Comparison of ENCODE assay signal across 14 cellular contexts in the genomic region with DNA sequence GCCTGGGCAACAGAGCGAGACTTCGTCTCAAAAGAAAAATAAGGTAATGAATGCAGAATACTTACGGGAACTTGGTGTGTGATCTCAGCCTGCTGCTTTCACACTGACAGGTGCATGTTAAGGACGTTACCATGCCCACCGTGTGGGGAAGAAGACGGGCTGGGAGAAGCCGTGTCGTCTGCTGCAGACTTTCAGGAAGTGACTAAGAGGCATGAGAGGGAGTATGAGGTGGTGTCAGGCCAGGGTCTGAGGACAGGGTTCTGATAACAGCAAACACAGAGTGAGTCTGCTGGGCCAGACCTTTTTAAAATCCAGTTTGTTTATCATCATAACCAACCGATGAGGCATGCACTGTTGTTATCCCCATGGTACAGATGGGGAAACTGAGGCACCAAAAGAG. TPM values are rescaled to one million over a fixed set of nuclear protein-coding genes. Genes with fewer than 3 reads are reported as not detected.
A peak's percentile ranks its signal among the peaks of the same experiment; 100 is the strongest.
DNase-seq lines count a peak whose midpoint lies in the region; ATAC-seq, FAIRE-seq and TF ChIP-seq lines count a peak whose summit lies in the region.
"Had no signal": no experiment of that assay in that cellular context is flagged by ENCODE, and none has a peak within 500 bp of the region (broad histone marks: within the 10 kb centered on the region; RNA-seq: fewer than 3 reads in every experiment).

No MANE protein-coding gene starts in this region.

- TF ChIP-seq EP300 in HepG2 (IDR thresholded peaks at IDR 0.05; ENCODE audit: low read depth in 2 of 2, low read length in 2 of 2) (no peak), HepG2 (CRISPR knock-in tag; IDR thresholded peaks at IDR 0.05; ENCODE audit: borderline replicate concordance) (no peak)

- H3K9me3 ChIP-seq in HepG2 (ENCODE audit: low read length) = no peaks in the 10 kb centered on the region
- H3K9me3 ChIP-seq: prostate gland, suprapubic skin had no signal

- DNase-seq in EL = peak; percentile 11
- peak; percentile 11 for DNase-seq in LHCN-M2 (ENCODE audit: low read depth)
- DNase-seq in HepG2 (ENCODE audit: low spot score) = no peak
- no peak for DNase-seq in NCI-H2107 (lab: John Stamatoyannopoulos, UW)
- no peak for DNase-seq in glutamatergic neuron
- DNase-seq in NCI-H446 (lab: John Stamatoyannopoulos, UW) = no peak
- DNase-seq in RPMI8226 = no peak
- DNase-seq: NCI-H345, Right ventricle myocardium superior had no signal

- peak; percentile 78 for ATAC-seq in activated T-helper 17 cell treated with anti-CD3 and anti-CD28 coated beads, Interleukin-2, amount 50 U/mL, for 72 hours (replicated peaks)
- ATAC-seq in HepG2 = peak; percentile 9; the same call in 2 of the 3 replicates

- POLR2A ChIA-PET in HepG2 (lab: Yijun Ruan, JAX) = interaction anchor here (2.3 kb wide), 1 partner anchor 20 kb away, joined by 13 read pairs; no protein-coding TSS in a partner anchor

- intact Hi-C loops in HepG2 (cut with micrococcal nuclease; ENCODE audit: unreplicated experiment) = no loop called here

- FAIRE-seq in HepG2 (lab: Jason Lieb, UNC) = no peak

- no peaks in the 10 kb centered on the region for H3K27me3 ChIP-seq in HepG2 (ENCODE audit: control insufficient read depth in 1 of 2, insufficient read depth in 2 of 2, low read length in 2 of 2)
- H3K27me3 ChIP-seq: suprapubic skin had no signal

- CTCF ChIA-PET in HepG2 (lab: Yijun Ruan, JAX; ENCODE audit: low intra/inter-chr PET ratio, low total read pairs) = no interaction called here

- peaks cover 32% of the 10 kb centered on the region for H3K36me3 Mint-ChIP-seq in activated T-helper 17 cell treated with anti-CD3 and anti-CD28 coated beads, Interleukin-2, amount 50 U/mL, for 72 hours (ENCODE audit: low read depth)
- peaks cover 5% of the 10 kb centered on the region for H3K36me3 Mint-ChIP-seq in glutamatergic neuron (ENCODE audit: unreplicated experiment)

- TF ChIP-seq RAD21 in HepG2 (CRISPR knock-in tag; IDR thresholded peaks at IDR 0.05) = no peak

- peak overlapping the region; percentile 33 for H3K27ac Mint-ChIP-seq in activated T-helper 17 cell treated with anti-CD3 and anti-CD28 coated beads, Interleukin-2, amount 50 U/mL, for 72 hours
- H3K27ac Mint-ChIP-seq in glutamatergic neuron (ENCODE audit: unreplicated experiment) = no peak overlapping the region

- H3K4me3 Mint-ChIP-seq in activated T-helper 17 cell treated with anti-CD3 and anti-CD28 coated beads, Interleukin-2, amount 50 U/mL, for 72 hours = no peak overlapping the region
- H3K4me3 Mint-ChIP-seq in glutamatergic neuron (ENCODE audit: unreplicated experiment) = no peak overlapping the region

- peaks cover 7 to 17% of the 10 kb centered on the region in 2 experiments; a peak in 4 of 5 replicates for H3K36me3 ChIP-seq in HepG2 (replicated peaks in 1 of 2; ENCODE audit: control insufficient read depth in 1 of 2, insufficient read depth in 2 of 2, low read length in 2 of 2)

- TF ChIP-seq CTCF in HepG2 (CRISPR knock-in tag; IDR thresholded peaks at IDR 0.05) (no peak), glutamatergic neuron (IDR thresholded peaks at IDR 0.05; ENCODE audit: partially characterized antibody, unreplicated experiment) (no peak)

- H3K4me1 Mint-ChIP-seq in activated T-helper 17 cell treated with anti-CD3 and anti-CD28 coated beads, Interleukin-2, amount 50 U/mL, for 72 hours = peaks cover 13% of the 10 kb centered on the region
- no peaks in the 10 kb centered on the region for H3K4me1 Mint-ChIP-seq in glutamatergic neuron (ENCODE audit: low read depth, unreplicated experiment)

- TF ChIP-seq POLR2A in HepG2 (IDR thresholded peaks at IDR 0.05; ENCODE audit: insufficient read depth in 1 of 2, low read depth in 2 of 2, low read length in 2 of 2) = no peak

- H3K9me3 Mint-ChIP-seq in activated T-helper 17 cell treated with anti-CD3 and anti-CD28 coated beads, Interleukin-2, amount 50 U/mL, for 72 hours = no peaks in the 10 kb centered on the region
- H3K9me3 Mint-ChIP-seq in glutamatergic neuron (ENCODE audit: unreplicated experiment) = peaks cover 9% of the 10 kb centered on the region

- peaks cover 7% of the 10 kb centered on the region for H3K4me1 ChIP-seq in HepG2 (ENCODE audit: insufficient read depth, low read length)
- H3K4me1 ChIP-seq: prostate gland, suprapubic skin had no signal

- no TSS peak for BruUV-seq in HepG2 (replicated peaks; lab: Mats Ljungman, UMichigan)

- no peaks in the 10 kb centered on the region for H4K20me1 ChIP-seq in HepG2 (ENCODE audit: insufficient read depth, low read length)

- H3K27ac ChIP-seq in HepG2 (ENCODE audit: extremely low read length, insufficient read depth, low read length) = no peak overlapping the region
- H3K27ac ChIP-seq: prostate gland, suprapubic skin had no signal

- H3K27me3 Mint-ChIP-seq in activated T-helper 17 cell treated with anti-CD3 and anti-CD28 coated beads, Interleukin-2, amount 50 U/mL, for 72 hours = peaks cover 4% of the 10 kb centered on the region
- peaks cover 4% of the 10 kb centered on the region for H3K27me3 Mint-ChIP-seq in glutamatergic neuron (ENCODE audit: unreplicated experiment)

- in situ Hi-C loops in HepG2 (cut with HindIII; ENCODE audit: extremely low pct_ligation_motif_present, low pct_unique_long_range_greater_than_20kb) = loop anchor here (5.0 kb wide), 1 partner anchor 65 kb away; no protein-coding TSS in a partner anchor

- no peak overlapping the region for H2AFZ ChIP-seq in HepG2 (ENCODE audit: low read length)

- no peak overlapping the region for H3K9ac ChIP-seq in HepG2 (ENCODE audit: insufficient read depth, low read depth, low read length)

- no peak overlapping the region for H3K4me3 ChIP-seq in HepG2 (replicated peaks in 1 of 3; ENCODE audit: insufficient read depth in 1 of 3, low read depth in 2 of 3, low read length in 3 of 3)
- H3K4me3 ChIP-seq: prostate gland, suprapubic skin had no signal

- H3K79me2 ChIP-seq in HepG2 (ENCODE audit: insufficient read depth, low read length) = no peaks in the 10 kb centered on the region

- 87% methylated on average over 9 of the region's 9 CpGs for WGBS in HepG2 (ENCODE audit: low lambda C conversion rate)

- H3K4me2 ChIP-seq in HepG2 (ENCODE audit: low read depth, low read length) = no peak overlapping the region

RNA-seq across cellular contexts. Expression of a gene that starts 13.6 kb away (rescaled TPM):
- total RNA-seq in LHCN-M2 (2014; rRNA removed) (not detected in 2 replicates), HepG2 (2016; rRNA removed; fragmentation: Illumina TruSeq; extraction: Trizol) (not detected in 2 replicates), glutamatergic neuron (ENCODE audit: unreplicated experiment) (not detected)
- not detected for polyA plus RNA-seq in LHCN-M2 (2012)
- total RNA-seq in activated T-helper 17 cell treated with anti-CD3 and anti-CD28 coated beads, Interleukin-2, amount 50 U/mL, for 72 hours = not detected
- not detected in 2 replicates for total RNA-seq in HepG2 (2016; cell fraction: cytosol; rRNA removed; fragmentation: Illumina TruSeq; extraction: Trizol; ENCODE audit: low read depth)
- total RNA-seq in HepG2 (2016; cell fraction: insoluble cytoplasmic fraction; rRNA removed; fragmentation: Illumina TruSeq; extraction: Trizol) = not detected in 2 replicates
- not detected in 2 replicates for total RNA-seq in HepG2 (2016; cell fraction: membrane; rRNA removed; fragmentation: Illumina TruSeq; extraction: Trizol)
- total RNA-seq in HepG2 (2016; cell fraction: nucleus; rRNA removed; fragmentation: Illumina TruSeq; extraction: Trizol) = not detected in 2 replicates
- polyA plus RNA-seq in HepG2 (2011; rRNA removed) = not detected in 2 replicates
- polyA plus RNA-seq in HepG2 (2011; cell fraction: cytosol; rRNA removed) = not detected in 2 replicates
- not detected in 2 replicates for polyA plus RNA-seq in HepG2 (2011; cell fraction: nucleus; rRNA removed)
- not detected in 2 replicates for polyA plus RNA-seq in HepG2 (2012)
- not detected in 2 replicates for polyA plus RNA-seq in HepG2 (2016; cell fraction: cytosol; fragmentation: Illumina TruSeq; extraction: Trizol; ENCODE audit: low read depth)
- not detected in 2 replicates for polyA plus RNA-seq in HepG2 (2016; cell fraction: insoluble cytoplasmic fraction; fragmentation: Illumina TruSeq; extraction: Trizol; ENCODE audit: low read depth)
- not detected in 2 replicates for polyA plus RNA-seq in HepG2 (2016; cell fraction: membrane; fragmentation: Illumina TruSeq; extraction: Trizol; ENCODE audit: low read depth)
- polyA plus RNA-seq in HepG2 (2016; cell fraction: nucleus; fragmentation: Illumina TruSeq; extraction: Trizol; ENCODE audit: insufficient read depth, low read depth) = not detected in 2 replicates
- polyA minus RNA-seq in HepG2 (2011; rRNA and poly(A)+ RNA removed; ENCODE audit: low replicate concordance) = not detected in 2 replicates
- not detected in 2 replicates for polyA minus RNA-seq in HepG2 (2011; cell fraction: cytosol; rRNA and poly(A)+ RNA removed)
- polyA minus RNA-seq in HepG2 (2011; cell fraction: nucleus; rRNA and poly(A)+ RNA removed) = not detected in 2 replicates
- total RNA-seq: MCF 10A, mononuclear cell, prostate gland, Right ventricle myocardium superior, suprapubic skin had no signal

RNA-seq across cellular contexts. Expression of a gene that starts 21.2 kb away (rescaled TPM):
- total RNA-seq in LHCN-M2 (2014; rRNA removed) = 35.4 and 42.6 TPM in 2 replicates
- polyA plus RNA-seq in LHCN-M2 (2012) = 18.4 TPM
- total RNA-seq in activated T-helper 17 cell treated with anti-CD3 and anti-CD28 coated beads, Interleukin-2, amount 50 U/mL, for 72 hours = 10 to 100 TPM; 22.8 to 29.2 TPM
- total RNA-seq in HepG2 (2016; rRNA removed; fragmentation: Illumina TruSeq; extraction: Trizol) = 24.4 and 30.3 TPM in 2 replicates
- 8.7 and 10.7 TPM in 2 replicates for total RNA-seq in HepG2 (2016; cell fraction: cytosol; rRNA removed; fragmentation: Illumina TruSeq; extraction: Trizol; ENCODE audit: low read depth)
- total RNA-seq in HepG2 (2016; cell fraction: insoluble cytoplasmic fraction; rRNA removed; fragmentation: Illumina TruSeq; extraction: Trizol) = 24.3 and 28.9 TPM in 2 replicates
- 18.5 and 19.0 TPM in 2 replicates for total RNA-seq in HepG2 (2016; cell fraction: membrane; rRNA removed; fragmentation: Illumina TruSeq; extraction: Trizol)
- total RNA-seq in HepG2 (2016; cell fraction: nucleus; rRNA removed; fragmentation: Illumina TruSeq; extraction: Trizol) = 16.6 and 20.8 TPM in 2 replicates
- polyA plus RNA-seq in HepG2 (2011; rRNA removed) = 27.4 and 34.2 TPM in 2 replicates
- polyA plus RNA-seq in HepG2 (2011; cell fraction: cytosol; rRNA removed) = 26.3 and 39.4 TPM in 2 replicates
- 141 and 147 TPM in 2 replicates for polyA plus RNA-seq in HepG2 (2011; cell fraction: nucleus; rRNA removed)
- polyA plus RNA-seq in HepG2 (2012) = 31.4 and 36.8 TPM in 2 replicates
- polyA plus RNA-seq in HepG2 (2016; cell fraction: cytosol; fragmentation: Illumina TruSeq; extraction: Trizol; ENCODE audit: low read depth) = 9.9 and 10.2 TPM in 2 replicates
- polyA plus RNA-seq in HepG2 (2016; cell fraction: insoluble cytoplasmic fraction; fragmentation: Illumina TruSeq; extraction: Trizol; ENCODE audit: low read depth) = 35.6 and 37.8 TPM in 2 replicates
- 15.1 and 15.7 TPM in 2 replicates for polyA plus RNA-seq in HepG2 (2016; cell fraction: membrane; fragmentation: Illumina TruSeq; extraction: Trizol; ENCODE audit: low read depth)
- 59.4 and 67.1 TPM in 2 replicates for polyA plus RNA-seq in HepG2 (2016; cell fraction: nucleus; fragmentation: Illumina TruSeq; extraction: Trizol; ENCODE audit: insufficient read depth, low read depth)
- 7.0 and 28.3 TPM in 2 replicates for polyA minus RNA-seq in HepG2 (2011; rRNA and poly(A)+ RNA removed; ENCODE audit: low replicate concordance)
- polyA minus RNA-seq in HepG2 (2011; cell fraction: cytosol; rRNA and poly(A)+ RNA removed) = 15.8 and 20.3 TPM in 2 replicates
- polyA minus RNA-seq in HepG2 (2011; cell fraction: nucleus; rRNA and poly(A)+ RNA removed) = 11.1 and 17.4 TPM in 2 replicates
- total RNA-seq in glutamatergic neuron (ENCODE audit: unreplicated experiment) = 56.9 TPM

RNA-seq across cellular contexts. Expression of a gene that starts 35.3 kb away (rescaled TPM):
- total RNA-seq in LHCN-M2 (2014; rRNA removed) (not detected in 2 replicates), HepG2 (2016; rRNA removed; fragmentation: Illumina TruSeq; extraction: Trizol) (not detected in 2 replicates), glutamatergic neuron (ENCODE audit: unreplicated experiment) (not detected)
- polyA plus RNA-seq in LHCN-M2 (2012) = 0.04 TPM
- total RNA-seq in activated T-helper 17 cell treated with anti-CD3 and anti-CD28 coated beads, Interleukin-2, amount 50 U/mL, for 72 hours = under 1 TPM in 1 of 2 donors, not detected in 1; 0.24 TPM
- not detected in 2 replicates for total RNA-seq in HepG2 (2016; cell fraction: cytosol; rRNA removed; fragmentation: Illumina TruSeq; extraction: Trizol; ENCODE audit: low read depth)
- not detected in 2 replicates for total RNA-seq in HepG2 (2016; cell fraction: insoluble cytoplasmic fraction; rRNA removed; fragmentation: Illumina TruSeq; extraction: Trizol)
- total RNA-seq in HepG2 (2016; cell fraction: membrane; rRNA removed; fragmentation: Illumina TruSeq; extraction: Trizol) = not detected in 2 replicates
- total RNA-seq in HepG2 (2016; cell fraction: nucleus; rRNA removed; fragmentation: Illumina TruSeq; extraction: Trizol) = not detected in 2 replicates
- polyA plus RNA-seq in HepG2 (2011; rRNA removed) = not detected in 2 replicates
- polyA plus RNA-seq in HepG2 (2011; cell fraction: cytosol; rRNA removed) = 0.05 TPM in 1 of 2 replicates, not detected in the other
- polyA plus RNA-seq in HepG2 (2011; cell fraction: nucleus; rRNA removed) = not detected in 2 replicates
- not detected in 2 replicates for polyA plus RNA-seq in HepG2 (2012)
- polyA plus RNA-seq in HepG2 (2016; cell fraction: cytosol; fragmentation: Illumina TruSeq; extraction: Trizol; ENCODE audit: low read depth) = 0.06 TPM in 1 of 2 replicates, not detected in the other
- not detected in 2 replicates for polyA plus RNA-seq in HepG2 (2016; cell fraction: insoluble cytoplasmic fraction; fragmentation: Illumina TruSeq; extraction: Trizol; ENCODE audit: low read depth)
- polyA plus RNA-seq in HepG2 (2016; cell fraction: membrane; fragmentation: Illumina TruSeq; extraction: Trizol; ENCODE audit: low read depth) = not detected in 2 replicates
- not detected in 2 replicates for polyA plus RNA-seq in HepG2 (2016; cell fraction: nucleus; fragmentation: Illumina TruSeq; extraction: Trizol; ENCODE audit: insufficient read depth, low read depth)
- polyA minus RNA-seq in HepG2 (2011; rRNA and poly(A)+ RNA removed; ENCODE audit: low replicate concordance) = 0.32 TPM in 1 of 2 replicates, not detected in the other
- not detected in 2 replicates for polyA minus RNA-seq in HepG2 (2011; cell fraction: cytosol; rRNA and poly(A)+ RNA removed)
- not detected in 2 replicates for polyA minus RNA-seq in HepG2 (2011; cell fraction: nucleus; rRNA and poly(A)+ RNA removed)
- total RNA-seq: MCF 10A, mononuclear cell, Right ventricle myocardium superior, suprapubic skin had no signal

RNA-seq across cellular contexts. Expression of a gene that starts 39.8 kb away (rescaled TPM):
- total RNA-seq in LHCN-M2 (2014; rRNA removed) = not detected in 2 replicates
- not detected for polyA plus RNA-seq in LHCN-M2 (2012)
- total RNA-seq in activated T-helper 17 cell treated with anti-CD3 and anti-CD28 coated beads, Interleukin-2, amount 50 U/mL, for 72 hours = not detected
- not detected in 2 replicates for total RNA-seq in HepG2 (2016; rRNA removed; fragmentation: Illumina TruSeq; extraction: Trizol)
- total RNA-seq in HepG2 (2016; cell fraction: cytosol; rRNA removed; fragmentation: Illumina TruSeq; extraction: Trizol; ENCODE audit: low read depth) = not detected in 2 replicates
- not detected in 2 replicates for total RNA-seq in HepG2 (2016; cell fraction: insoluble cytoplasmic fraction; rRNA removed; fragmentation: Illumina TruSeq; extraction: Trizol)
- total RNA-seq in HepG2 (2016; cell fraction: membrane; rRNA removed; fragmentation: Illumina TruSeq; extraction: Trizol) = not detected in 2 replicates
- total RNA-seq in HepG2 (2016; cell fraction: nucleus; rRNA removed; fragmentation: Illumina TruSeq; extraction: Trizol) = not detected in 2 replicates
- polyA plus RNA-seq in HepG2 (2011; rRNA removed) = not detected in 2 replicates
- not detected in 2 replicates for polyA plus RNA-seq in HepG2 (2011; cell fraction: cytosol; rRNA removed)
- not detected in 2 replicates for polyA plus RNA-seq in HepG2 (2011; cell fraction: nucleus; rRNA removed)
- polyA plus RNA-seq in HepG2 (2012) = not detected in 2 replicates
- polyA plus RNA-seq in HepG2 (2016; cell fraction: cytosol; fragmentation: Illumina TruSeq; extraction: Trizol; ENCODE audit: low read depth) = not detected in 2 replicates
- polyA plus RNA-seq in HepG2 (2016; cell fraction: insoluble cytoplasmic fraction; fragmentation: Illumina TruSeq; extraction: Trizol; ENCODE audit: low read depth) = not detected in 2 replicates
- polyA plus RNA-seq in HepG2 (2016; cell fraction: membrane; fragmentation: Illumina TruSeq; extraction: Trizol; ENCODE audit: low read depth) = not detected in 2 replicates
- not detected in 2 replicates for polyA plus RNA-seq in HepG2 (2016; cell fraction: nucleus; fragmentation: Illumina TruSeq; extraction: Trizol; ENCODE audit: insufficient read depth, low read depth)
- polyA minus RNA-seq in HepG2 (2011; rRNA and poly(A)+ RNA removed; ENCODE audit: low replicate concordance) = not detected in 2 replicates
- polyA minus RNA-seq in HepG2 (2011; cell fraction: cytosol; rRNA and poly(A)+ RNA removed) = not detected in 2 replicates
- not detected in 2 replicates for polyA minus RNA-seq in HepG2 (2011; cell fraction: nucleus; rRNA and poly(A)+ RNA removed)
- total RNA-seq in glutamatergic neuron (ENCODE audit: unreplicated experiment) = 0.32 TPM
- total RNA-seq: MCF 10A, mononuclear cell, prostate gland, Right ventricle myocardium superior, suprapubic skin had no signal

RNA-seq across cellular contexts. Expression of a gene that starts 41.2 kb away (rescaled TPM):
- 25.8 and 26.9 TPM in 2 replicates for total RNA-seq in LHCN-M2 (2014; rRNA removed)
- polyA plus RNA-seq in LHCN-M2 (2012) = 27.7 TPM
- total RNA-seq in activated T-helper 17 cell treated with anti-CD3 and anti-CD28 coated beads, Interleukin-2, amount 50 U/mL, for 72 hours = 10 to 100 TPM; 27.8 to 33.2 TPM
- total RNA-seq in HepG2 (2016; rRNA removed; fragmentation: Illumina TruSeq; extraction: Trizol) = 35.6 and 42.8 TPM in 2 replicates
- total RNA-seq in HepG2 (2016; cell fraction: cytosol; rRNA removed; fragmentation: Illumina TruSeq; extraction: Trizol; ENCODE audit: low read depth) = 29.0 and 33.1 TPM in 2 replicates
- total RNA-seq in HepG2 (2016; cell fraction: insoluble cytoplasmic fraction; rRNA removed; fragmentation: Illumina TruSeq; extraction: Trizol) = 34.7 and 46.1 TPM in 2 replicates
- total RNA-seq in HepG2 (2016; cell fraction: membrane; rRNA removed; fragmentation: Illumina TruSeq; extraction: Trizol) = 62.2 and 73.5 TPM in 2 replicates
- 17.6 and 21.2 TPM in 2 replicates for total RNA-seq in HepG2 (2016; cell fraction: nucleus; rRNA removed; fragmentation: Illumina TruSeq; extraction: Trizol)
- polyA plus RNA-seq in HepG2 (2011; rRNA removed) = 15.1 and 23.1 TPM in 2 replicates
- polyA plus RNA-seq in HepG2 (2011; cell fraction: cytosol; rRNA removed) = 9.6 and 21.1 TPM in 2 replicates
- polyA plus RNA-seq in HepG2 (2011; cell fraction: nucleus; rRNA removed) = 24.0 and 30.1 TPM in 2 replicates
- 20.1 and 21.2 TPM in 2 replicates for polyA plus RNA-seq in HepG2 (2012)
- polyA plus RNA-seq in HepG2 (2016; cell fraction: cytosol; fragmentation: Illumina TruSeq; extraction: Trizol; ENCODE audit: low read depth) = 34.6 and 40.9 TPM in 2 replicates
- 47.2 and 47.3 TPM in 2 replicates for polyA plus RNA-seq in HepG2 (2016; cell fraction: insoluble cytoplasmic fraction; fragmentation: Illumina TruSeq; extraction: Trizol; ENCODE audit: low read depth)
- polyA plus RNA-seq in HepG2 (2016; cell fraction: membrane; fragmentation: Illumina TruSeq; extraction: Trizol; ENCODE audit: low read depth) = 55.5 and 74.3 TPM in 2 replicates
- polyA plus RNA-seq in HepG2 (2016; cell fraction: nucleus; fragmentation: Illumina TruSeq; extraction: Trizol; ENCODE audit: insufficient read depth, low read depth) = 38.1 and 41.9 TPM in 2 replicates
- polyA minus RNA-seq in HepG2 (2011; rRNA and poly(A)+ RNA removed; ENCODE audit: low replicate concordance) = 11.1 and 37.8 TPM in 2 replicates
- 24.6 and 29.7 TPM in 2 replicates for polyA minus RNA-seq in HepG2 (2011; cell fraction: cytosol; rRNA and poly(A)+ RNA removed)
- polyA minus RNA-seq in HepG2 (2011; cell fraction: nucleus; rRNA and poly(A)+ RNA removed) = 9.8 and 11.8 TPM in 2 replicates
- total RNA-seq in glutamatergic neuron (ENCODE audit: unreplicated experiment) = 59.7 TPM

Comparison
In these comparisons a context has a peak if more than half of its experiments do, and no peak if none do; other contexts are left out.
1. DNase-seq: peak in EL (single experiment) and LHCN-M2 (single experiment); none in HepG2 (single experiment), NCI-H2107 (single experiment), glutamatergic neuron (single experiment), NCI-H446 (0 of 2) and RPMI8226 (single experiment).